ENCODE assay signal across 15 cellular contexts in the genomic region with DNA sequence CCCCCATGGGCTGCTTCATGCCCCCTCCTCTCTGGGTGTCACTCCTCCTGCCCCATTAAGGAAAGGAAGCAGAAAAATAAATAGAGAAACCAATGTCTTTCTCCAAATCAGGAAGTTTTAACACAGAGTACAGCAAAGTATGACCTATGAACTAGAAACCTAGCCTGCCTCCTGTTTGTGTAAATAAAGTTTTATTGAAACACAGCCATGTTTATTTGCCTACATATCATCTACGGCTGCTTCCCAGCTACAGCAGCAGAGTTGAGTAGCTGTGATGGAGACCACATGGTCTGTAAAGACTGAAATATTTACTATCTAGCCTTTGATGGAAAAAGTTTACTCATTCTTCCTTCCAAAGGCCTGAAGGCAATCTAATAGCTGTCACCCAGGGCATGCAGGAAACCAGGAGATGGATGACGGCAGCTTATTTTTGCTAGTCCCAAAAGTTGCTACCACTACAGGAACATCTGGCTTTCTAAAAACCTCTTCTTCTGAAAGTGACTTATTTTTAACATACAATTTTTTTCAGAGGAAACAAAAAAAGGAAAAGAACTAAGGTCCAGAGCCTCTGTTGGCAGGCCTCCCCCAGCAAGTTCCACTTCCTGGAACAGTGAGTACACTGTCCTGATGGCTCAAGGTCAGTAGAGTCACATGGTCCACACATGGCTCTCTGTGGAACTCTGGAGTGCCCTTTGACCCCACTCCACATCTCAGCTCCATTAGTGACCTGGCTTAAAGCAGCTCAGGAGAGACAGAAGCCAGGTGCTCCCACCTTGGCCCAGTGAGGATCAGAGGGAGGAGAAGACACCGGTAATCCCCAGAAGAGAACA.
DNase-seq lines count a peak whose midpoint lies in the region; ATAC-seq, FAIRE-seq and TF ChIP-seq lines count a peak whose summit lies in the region.
"Had no signal": no experiment of that assay in that cellular context is flagged by ENCODE, and none has a peak within 500 bp of the region (broad histone marks: within the 10 kb centered on the region; RNA-seq: fewer than 3 reads in every experiment).

No MANE protein-coding gene starts in this region.

- DNase-seq in Right ventricle myocardium superior = peak; percentile 72
- no peak for DNase-seq in right atrium auricular region (ENCODE audit: low spot score)
- peak; percentile 30 for DNase-seq in hepatocyte (ENCODE audit: low spot score)
- peak in 4 of 6 donors; percentile 58 to 81 (median 70) for DNase-seq in pancreas
- DNase-seq in upper lobe of right lung = no peak
- no peak for DNase-seq in SK-N-SH
- no peak for DNase-seq in hypothalamus (lab: John Stamatoyannopoulos, UW)
- DNase-seq: 8988T, DMS 273 treated with DMSO at 0.1 percent for 48 hours, H7, Kasumi-1, NCI-H187 treated with DMSO at 0.1 percent for 48 hours, NCI-H2171 had no signal

- H3K4me2 ChIP-seq in hepatocyte (no peak overlapping the region), SK-N-SH (no peak overlapping the region)

- 71% methylated on average over 3 of the region's 3 CpGs for WGBS in hepatocyte (ENCODE audit: low lambda C conversion rate, missing lambda C conversion rate)
- WGBS in pancreas, 2 donors = 79 to 81% methylated on average over 3 of the region's 3 CpGs
- 31% methylated on average over 3 of the region's 3 CpGs for WGBS in SK-N-SH (ENCODE audit: low lambda C conversion rate)

- POLR2A ChIA-PET in SK-N-SH (lab: Yijun Ruan, JAX) = no interaction called here

- peak; percentile 94 for ATAC-seq in Right ventricle myocardium superior (ENCODE audit: poor library complexity)
- peak; percentile 87 to 97 (median 93) for ATAC-seq in pancreas
- ATAC-seq in upper lobe of right lung = peak; percentile 43
- no peak for ATAC-seq in GM21528 (IDR thresholded peaks at IDR 0.05; ENCODE audit: low FRiP score, unreplicated experiment)

- no peak for TF ChIP-seq RAD21 in SK-N-SH (IDR thresholded peaks at IDR 0.05; ENCODE audit: low read length)

- CTCF ChIA-PET in SK-N-SH (lab: Yijun Ruan, JAX) = interaction anchor here (0.6 kb wide), 1 partner anchor 355 kb away, joined by 3 read pairs; no protein-coding TSS in a partner anchor

- no peaks in the 10 kb centered on the region for H3K27me3 ChIP-seq in right atrium auricular region
- H3K27me3 ChIP-seq in hepatocyte = no peaks in the 10 kb centered on the region
- H3K27me3 ChIP-seq in pancreas = no peaks in the 10 kb centered on the region
- H3K27me3 ChIP-seq in upper lobe of right lung = no peaks in the 10 kb centered on the region
- no peaks in the 10 kb centered on the region for H3K27me3 ChIP-seq in SK-N-SH (ENCODE audit: insufficient read depth)
- H3K27me3 ChIP-seq: BLaER1 treated with 17β-estradiol and CSF1 and Interleukin-3, amounts not matched to agents 10 nM and 100 nM had no signal

- H3K4me1 ChIP-seq in right atrium auricular region (no peaks in the 10 kb centered on the region), hepatocyte (ENCODE audit: insufficient read depth) (no peaks in the 10 kb centered on the region), pancreas (peaks cover 0 to 8% (median 8%) of the 10 kb centered on the region in 3 donors), upper lobe of right lung (no peaks in the 10 kb centered on the region), SK-N-SH (ENCODE audit: control insufficient read depth in 1 of 2, insufficient read depth in 2 of 2, low read depth in 1 of 2, low read length in 1 of 2) (no peaks in the 10 kb centered on the region)

- no peaks in the 10 kb centered on the region for H3K9me3 ChIP-seq in right atrium auricular region
- H3K9me3 ChIP-seq in hepatocyte (ENCODE audit: low read depth) = no peaks in the 10 kb centered on the region
- H3K9me3 ChIP-seq in pancreas = no peaks in the 10 kb centered on the region
- H3K9me3 ChIP-seq in upper lobe of right lung = no peaks in the 10 kb centered on the region
- H3K9me3 ChIP-seq in SK-N-SH = no peaks in the 10 kb centered on the region
- H3K9me3 ChIP-seq: BLaER1 treated with 17β-estradiol and CSF1 and Interleukin-3, amounts not matched to agents 10 nM and 100 nM had no signal

- no peak for FAIRE-seq in pancreas (lab: Jason Lieb, UNC)

- no peak overlapping the region for H3K9ac ChIP-seq in SK-N-SH
- H3K9ac ChIP-seq: BLaER1 treated with 17β-estradiol and CSF1 and Interleukin-3, amounts not matched to agents 10 nM and 100 nM had no signal

- H3K9me2 ChIP-seq in hepatocyte (replicated peaks; ENCODE audit: insufficient read depth) (no peaks in the 10 kb centered on the region), SK-N-SH (no peaks in the 10 kb centered on the region)

- H3K79me2 ChIP-seq in hepatocyte (no peaks in the 10 kb centered on the region), SK-N-SH (ENCODE audit: insufficient read depth) (no peaks in the 10 kb centered on the region)

- H4K20me1 ChIP-seq in hepatocyte (ENCODE audit: insufficient read depth, poor library complexity, severe bottlenecking) = no peaks in the 10 kb centered on the region
- no peaks in the 10 kb centered on the region for H4K20me1 ChIP-seq in SK-N-SH (ENCODE audit: insufficient read depth)
- H4K20me1 ChIP-seq: BLaER1 treated with 17β-estradiol and CSF1 and Interleukin-3, amounts not matched to agents 10 nM and 100 nM had no signal

- no peak overlapping the region for H3K4me3 ChIP-seq in right atrium auricular region
- no peak overlapping the region for H3K4me3 ChIP-seq in hepatocyte
- no peak overlapping the region for H3K4me3 ChIP-seq in pancreas
- no peak overlapping the region for H3K4me3 ChIP-seq in upper lobe of right lung
- no peak overlapping the region for H3K4me3 ChIP-seq in SK-N-SH (ENCODE audit: low read depth in 2 of 2, low read length in 1 of 2)
- H3K4me3 ChIP-seq: BLaER1 treated with 17β-estradiol and CSF1 and Interleukin-3, amounts not matched to agents 10 nM and 100 nM had no signal

- TF ChIP-seq CTCF in right atrium auricular region (IDR thresholded peaks at IDR 0.05) (no peak), hepatocyte (IDR thresholded peaks at IDR 0.05; ENCODE audit: poor library complexity) (no peak), pancreas (IDR thresholded peaks at IDR 0.05) (no peak), upper lobe of right lung (IDR thresholded peaks at IDR 0.05) (no peak), SK-N-SH (IDR thresholded peaks at IDR 0.05) (no peak)

- H3K27ac ChIP-seq in right atrium auricular region = no peak overlapping the region
- H3K27ac ChIP-seq in hepatocyte = peak overlapping the region; percentile 43
- peak overlapping the region in 2 of 4 donors; percentile 37 to 67 for H3K27ac ChIP-seq in pancreas
- H3K27ac ChIP-seq in upper lobe of right lung = peak overlapping the region; percentile 30
- H3K27ac ChIP-seq in SK-N-SH (ENCODE audit: low read depth in 2 of 2, low read length in 1 of 2) = no peak overlapping the region

- H3K36me3 ChIP-seq in right atrium auricular region (no peaks in the 10 kb centered on the region), hepatocyte (replicated peaks; ENCODE audit: insufficient read depth, low read depth) (no peaks in the 10 kb centered on the region), pancreas (no peaks in the 10 kb centered on the region), upper lobe of right lung (no peaks in the 10 kb centered on the region), SK-N-SH (replicated peaks in 1 of 2; ENCODE audit: control insufficient read depth in 1 of 2, insufficient read depth in 2 of 2, low read length in 1 of 2) (no peaks in the 10 kb centered on the region)
- H3K36me3 ChIP-seq: BLaER1 treated with 17β-estradiol and CSF1 and Interleukin-3, amounts not matched to agents 10 nM and 100 nM had no signal

- TF ChIP-seq EP300 in SK-N-SH (IDR thresholded peaks at IDR 0.05; ENCODE audit: borderline replicate concordance in 1 of 2, low read depth in 1 of 2, low read length in 1 of 2) = no peak

- no peaks in the 10 kb centered on the region for H3F3A ChIP-seq in SK-N-SH (replicated peaks; ENCODE audit: insufficient read depth)

- no peak overlapping the region for H2AFZ ChIP-seq in hepatocyte
- no peak overlapping the region for H2AFZ ChIP-seq in SK-N-SH (ENCODE audit: low read depth)

- intact Hi-C loops in Right ventricle myocardium superior (cut with DNase I) = no loop called here
- intact Hi-C loops in pancreas (cut with DNase I) = no loop called here
- intact Hi-C loops in upper lobe of right lung (cut with DNase I) = no loop called here

TF ChIP-seq in SK-N-SH, 30 proteins besides CTCF, POLR2A, EP300 and RAD21 (continues in another document):
- TF ChIP-seq GABPA (IDR thresholded peaks at IDR 0.05; ENCODE audit: low read depth) (no peak), RFX5 (IDR thresholded peaks at IDR 0.05; ENCODE audit: low read length) (no peak), MXI1 (IDR thresholded peaks at IDR 0.05; ENCODE audit: low read depth, low read length) (no peak), FOSL2 (IDR thresholded peaks at IDR 0.05; ENCODE audit: borderline replicate concordance, low read depth) (no peak), JUND (IDR thresholded peaks at IDR 0.05) (no peak)
- TF ChIP-seq, protein P1, sequence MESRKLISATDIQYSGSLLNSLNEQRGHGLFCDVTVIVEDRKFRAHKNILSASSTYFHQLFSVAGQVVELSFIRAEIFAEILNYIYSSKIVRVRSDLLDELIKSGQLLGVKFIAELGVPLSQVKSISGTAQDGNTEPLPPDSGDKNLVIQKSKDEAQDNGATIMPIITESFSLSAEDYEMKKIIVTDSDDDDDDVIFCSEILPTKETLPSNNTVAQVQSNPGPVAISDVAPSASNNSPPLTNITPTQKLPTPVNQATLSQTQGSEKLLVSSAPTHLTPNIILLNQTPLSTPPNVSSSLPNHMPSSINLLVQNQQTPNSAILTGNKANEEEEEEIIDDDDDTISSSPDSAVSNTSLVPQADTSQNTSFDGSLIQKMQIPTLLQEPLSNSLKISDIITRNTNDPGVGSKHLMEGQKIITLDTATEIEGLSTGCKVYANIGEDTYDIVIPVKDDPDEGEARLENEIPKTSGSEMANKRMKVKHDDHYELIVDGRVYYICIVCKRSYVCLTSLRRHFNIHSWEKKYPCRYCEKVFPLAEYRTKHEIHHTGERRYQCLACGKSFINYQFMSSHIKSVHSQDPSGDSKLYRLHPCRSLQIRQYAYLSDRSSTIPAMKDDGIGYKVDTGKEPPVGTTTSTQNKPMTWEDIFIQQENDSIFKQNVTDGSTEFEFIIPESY (IDR thresholded peaks at IDR 0.05; ENCODE audit: borderline replicate concordance, low read depth) = no peak
- TF ChIP-seq, protein P2, sequence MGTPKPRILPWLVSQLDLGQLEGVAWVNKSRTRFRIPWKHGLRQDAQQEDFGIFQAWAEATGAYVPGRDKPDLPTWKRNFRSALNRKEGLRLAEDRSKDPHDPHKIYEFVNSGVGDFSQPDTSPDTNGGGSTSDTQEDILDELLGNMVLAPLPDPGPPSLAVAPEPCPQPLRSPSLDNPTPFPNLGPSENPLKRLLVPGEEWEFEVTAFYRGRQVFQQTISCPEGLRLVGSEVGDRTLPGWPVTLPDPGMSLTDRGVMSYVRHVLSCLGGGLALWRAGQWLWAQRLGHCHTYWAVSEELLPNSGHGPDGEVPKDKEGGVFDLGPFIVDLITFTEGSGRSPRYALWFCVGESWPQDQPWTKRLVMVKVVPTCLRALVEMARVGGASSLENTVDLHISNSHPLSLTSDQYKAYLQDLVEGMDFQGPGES (IDR thresholded peaks at IDR 0.05; ENCODE audit: low read depth, low read length) = no peak

Comparison
In these comparisons a context has a peak if more than half of its experiments do, and no peak if none do; other contexts are left out.
1. DNase-seq: peak in Right ventricle myocardium superior (single experiment), hepatocyte (single experiment) and pancreas (4 of 6); none in right atrium auricular region (single experiment), upper lobe of right lung (single experiment), SK-N-SH (single experiment) and hypothalamus (0 of 51).
2. H3K27ac ChIP-seq: peak in hepatocyte (single experiment) and upper lobe of right lung (single experiment); none in right atrium auricular region (0 of 2) and SK-N-SH (0 of 2).